Comparison of ENCODE assay signal across 1 cellular context in the genomic region with DNA sequence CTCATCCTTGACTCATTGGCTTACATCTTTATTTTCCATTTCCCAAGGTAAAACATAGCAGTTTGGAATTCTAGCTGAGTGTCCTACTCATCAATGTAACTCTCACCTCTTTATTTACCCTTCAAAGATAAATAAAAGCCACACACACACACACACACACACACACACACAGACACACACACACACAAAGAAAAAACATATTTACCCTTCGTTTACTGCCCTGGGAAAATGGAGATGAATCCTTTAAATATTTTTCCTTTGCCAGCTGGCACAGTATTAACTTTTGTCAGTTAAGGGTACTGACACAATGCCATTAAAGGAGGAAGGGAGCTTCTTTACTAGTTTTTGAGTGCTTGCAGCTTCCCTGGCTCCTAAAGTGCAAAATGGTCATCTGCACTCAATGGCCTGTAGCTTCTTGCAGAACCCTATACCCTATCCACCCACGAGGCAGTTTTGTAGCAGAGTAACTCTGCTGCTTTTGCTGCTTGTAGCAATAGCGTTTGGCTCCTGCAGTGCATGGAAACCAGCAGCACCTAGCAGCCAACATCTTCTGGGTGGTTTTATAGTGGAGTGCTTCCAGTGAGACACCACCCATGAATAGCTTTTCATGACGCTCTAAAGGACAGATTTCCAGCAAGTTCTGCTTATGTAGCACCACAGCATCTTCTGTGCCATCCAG.
TF ChIP-seq lines count a peak whose summit lies in the region.

No MANE protein-coding gene starts in this region.

TF ChIP-seq in liver, 16 proteins besides CTCF, POLR2A, EP300 and RAD21 (continued from another document):
- TF ChIP-seq HNF4G (IDR thresholded peaks at IDR 0.05) = no peak
- TF ChIP-seq, protein P1, sequence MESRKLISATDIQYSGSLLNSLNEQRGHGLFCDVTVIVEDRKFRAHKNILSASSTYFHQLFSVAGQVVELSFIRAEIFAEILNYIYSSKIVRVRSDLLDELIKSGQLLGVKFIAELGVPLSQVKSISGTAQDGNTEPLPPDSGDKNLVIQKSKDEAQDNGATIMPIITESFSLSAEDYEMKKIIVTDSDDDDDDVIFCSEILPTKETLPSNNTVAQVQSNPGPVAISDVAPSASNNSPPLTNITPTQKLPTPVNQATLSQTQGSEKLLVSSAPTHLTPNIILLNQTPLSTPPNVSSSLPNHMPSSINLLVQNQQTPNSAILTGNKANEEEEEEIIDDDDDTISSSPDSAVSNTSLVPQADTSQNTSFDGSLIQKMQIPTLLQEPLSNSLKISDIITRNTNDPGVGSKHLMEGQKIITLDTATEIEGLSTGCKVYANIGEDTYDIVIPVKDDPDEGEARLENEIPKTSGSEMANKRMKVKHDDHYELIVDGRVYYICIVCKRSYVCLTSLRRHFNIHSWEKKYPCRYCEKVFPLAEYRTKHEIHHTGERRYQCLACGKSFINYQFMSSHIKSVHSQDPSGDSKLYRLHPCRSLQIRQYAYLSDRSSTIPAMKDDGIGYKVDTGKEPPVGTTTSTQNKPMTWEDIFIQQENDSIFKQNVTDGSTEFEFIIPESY (IDR thresholded peaks at IDR 0.05) = no peak
- TF ChIP-seq NR2F2 (IDR thresholded peaks at IDR 0.05) = no peak
- no peak for TF ChIP-seq HNF4A (conservative IDR thresholded peaks at IDR 0.05)
- TF ChIP-seq EGR1 (IDR thresholded peaks at IDR 0.05; ENCODE audit: low read depth in 2 of 2) = no peak
- no peak for TF ChIP-seq TAF1 (conservative IDR thresholded peaks at IDR 0.05)
- no peak for TF ChIP-seq GABPA (IDR thresholded peaks at IDR 0.05 in 1 of 2, conservative IDR thresholded peaks at IDR 0.05 in 1 of 2)
- no peak for TF ChIP-seq ATF3 (IDR thresholded peaks at IDR 0.05)
- peak in 1 of 2 donors; percentile 15 for TF ChIP-seq RXRA (IDR thresholded peaks at IDR 0.05)
- no peak for TF ChIP-seq FOXA1 (IDR thresholded peaks at IDR 0.05)
- TF ChIP-seq YY1 (IDR thresholded peaks at IDR 0.05) = no peak
- no peak for TF ChIP-seq JUND (IDR thresholded peaks at IDR 0.05)
